Comparison of ENCODE assay signal across 8 cellular contexts in the genomic region with DNA sequence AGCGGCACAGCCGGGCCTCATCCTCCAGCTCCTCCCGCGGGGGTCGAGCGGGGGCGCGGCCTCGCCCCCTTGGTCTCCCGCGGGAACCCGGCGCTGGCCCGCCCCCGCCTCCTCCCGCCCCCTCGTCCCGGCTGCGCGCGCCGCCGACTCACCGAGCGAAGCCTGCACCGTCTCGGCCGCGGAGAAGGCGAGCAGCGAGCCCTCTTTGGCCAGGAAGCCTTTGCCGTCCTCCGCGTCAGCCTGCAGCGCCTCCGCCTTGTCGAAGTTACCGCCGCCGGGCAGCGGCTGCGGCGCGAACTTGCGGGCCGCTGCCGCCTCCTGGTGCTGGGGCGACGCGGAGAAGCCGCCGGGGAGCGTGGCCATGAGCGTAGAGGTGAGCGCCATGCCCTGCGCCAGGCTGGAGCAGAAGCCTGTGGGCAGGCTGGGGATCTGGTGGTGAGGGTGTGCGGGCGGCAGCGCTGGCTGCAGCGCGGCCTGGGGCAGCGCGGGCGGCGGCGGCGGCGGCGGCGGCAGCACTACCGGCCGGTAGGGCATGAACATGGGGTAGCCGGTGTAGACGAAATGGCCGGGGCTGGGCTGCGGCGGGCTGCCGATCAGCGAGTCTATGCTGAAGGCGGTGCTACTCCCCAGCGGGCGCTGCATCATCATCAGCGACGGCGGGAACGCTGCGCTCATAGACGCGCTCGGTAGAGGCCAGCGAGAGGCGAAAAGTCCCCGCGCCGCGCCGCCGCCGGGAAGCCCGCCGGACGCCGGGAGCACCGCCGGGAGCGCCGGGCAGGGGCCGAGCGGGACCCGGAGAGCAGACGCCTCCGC. TPM values are rescaled to one million over a fixed set of nuclear protein-coding genes. Genes with fewer than 3 reads are reported as not detected.
A peak's percentile ranks its signal among the peaks of the same experiment; 100 is the strongest.
DNase-seq lines count a peak whose midpoint lies in the region; ATAC-seq and TF ChIP-seq lines count a peak whose summit lies in the region.

No MANE protein-coding gene starts in this region.

- H3K27me3 Mint-ChIP-seq in stimulated activated naive CD8-positive, alpha-beta T cell treated with anti-CD3 and anti-CD28 coated beads, Interleukin-15, amount 100 ng/mL, for 72 hours: peaks cover 89% of the 10 kb centered on the region

- no peak overlapping the region for H3K27ac Mint-ChIP-seq in stimulated activated naive CD8-positive, alpha-beta T cell treated with anti-CD3 and anti-CD28 coated beads, Interleukin-15, amount 100 ng/mL, for 72 hours

- in situ Hi-C loops in astrocyte of the spinal cord (cut with HindIII; ENCODE audit: low sequenced_read_pairs): no loop called here

- TF ChIP-seq CTCF in astrocyte of the spinal cord (IDR thresholded peaks at IDR 0.05; ENCODE audit: low read depth, low read length): peak; percentile 19

- H3K4me3 ChIP-seq in astrocyte of the spinal cord (ENCODE audit: low read depth, low read length): peak overlapping the region; percentile 33

- H3K9me3 Mint-ChIP-seq in stimulated activated naive CD8-positive, alpha-beta T cell treated with anti-CD3 and anti-CD28 coated beads, Interleukin-15, amount 100 ng/mL, for 72 hours: no peaks in the 10 kb centered on the region

- intact Hi-C loops in left colon (cut with DNase I, micrococcal nuclease): no loop called here

- ATAC-seq in stimulated activated naive CD8-positive, alpha-beta T cell treated with anti-CD3 and anti-CD28 coated beads, Interleukin-15, Interleukin-2, amounts not matched to agents 100 U/mL and 50 U/mL, for 24 hours: peak; percentile 10
- no peak for ATAC-seq in stimulated activated naive CD8-positive, alpha-beta T cell treated with anti-CD3 and anti-CD28 coated beads, Interleukin-15, amount 100 ng/mL, for 72 hours
- ATAC-seq in left colon (peak; percentile 50), GM18517 (IDR thresholded peaks at IDR 0.05; ENCODE audit: unreplicated experiment) (no peak)

- no peak overlapping the region for H3K4me3 Mint-ChIP-seq in stimulated activated naive CD8-positive, alpha-beta T cell treated with anti-CD3 and anti-CD28 coated beads, Interleukin-15, amount 100 ng/mL, for 72 hours

- H3K4me1 Mint-ChIP-seq in stimulated activated naive CD8-positive, alpha-beta T cell treated with anti-CD3 and anti-CD28 coated beads, Interleukin-15, amount 100 ng/mL, for 72 hours: peaks cover 17% of the 10 kb centered on the region

- no peak for DNase-seq in stimulated activated naive CD8-positive, alpha-beta T cell treated with anti-CD3 and anti-CD28 coated beads, Interleukin-15, Interleukin-2, amounts not matched to agents 100 U/mL and 50 U/mL, for 24 hours
- DNase-seq in stimulated activated naive CD8-positive, alpha-beta T cell treated with anti-CD3 and anti-CD28 coated beads, Interleukin-15, amount 100 ng/mL, for 72 hours: no peak
- DNase-seq in astrocyte of the spinal cord (ENCODE audit: low read depth, low spot score): peak; percentile 55
- DNase-seq in left colon: no peak
- no peak for DNase-seq in epidermal melanocyte (ENCODE audit: insufficient read length, low spot score)
- DNase-seq in hepatic stellate cell (ENCODE audit: low spot score): no peak
- no peak for DNase-seq in stimulated activated CD4-positive, alpha-beta T cell treated with anti-CD3 and anti-CD28 coated beads, Interleukin-4, amount 100 ng/mL, for 4 hours

RNA-seq across cellular contexts. Expression of a gene that starts 0.7 kb away (rescaled TPM):
- total RNA-seq in left colon: not detected

Comparison
In these comparisons a context has a peak if more than half of its experiments do, and no peak if none do; other contexts are left out.
1. ATAC-seq: peak in stimulated activated naive CD8-positive, alpha-beta T cell treated with anti-CD3 and anti-CD28 coated beads, Interleukin-15, Interleukin-2, amounts not matched to agents 100 U/mL and 50 U/mL, for 24 hours (single experiment) and left colon (single experiment); none in stimulated activated naive CD8-positive, alpha-beta T cell treated with anti-CD3 and anti-CD28 coated beads, Interleukin-15, amount 100 ng/mL, for 72 hours (single experiment) and GM18517 (single experiment).